8 cellular contexts compared by ENCODE assay signal in the genomic region with DNA sequence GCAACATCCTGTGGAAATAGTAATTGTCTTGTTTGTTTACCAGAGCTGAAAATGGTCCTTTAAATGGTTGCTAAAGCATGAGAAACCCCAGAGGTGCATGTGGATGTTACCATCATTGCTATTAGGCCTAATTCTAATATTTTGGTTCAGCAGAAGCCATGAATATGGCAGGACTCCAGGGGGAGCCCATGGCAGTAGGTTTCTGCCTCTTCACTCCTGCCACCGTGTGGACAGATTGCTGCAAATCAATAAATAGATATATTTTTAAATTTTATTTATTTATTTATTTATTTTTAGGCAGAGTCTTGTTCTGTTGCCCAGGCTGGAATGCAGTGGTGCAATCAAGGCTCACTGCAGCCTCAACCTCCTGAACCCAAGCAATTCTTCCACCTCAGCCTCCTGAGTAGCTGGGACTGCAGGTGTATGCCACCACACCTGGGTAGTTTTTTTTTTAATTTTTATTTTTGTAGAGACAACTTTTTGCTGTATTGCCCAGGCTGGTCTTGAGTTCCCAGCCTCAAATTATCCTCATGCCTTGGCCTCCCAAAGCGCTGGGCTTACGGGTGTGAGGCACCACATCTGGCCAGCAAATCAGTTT. TPM values are rescaled to one million over a fixed set of nuclear protein-coding genes. Genes with fewer than 3 reads are reported as not detected.
DNase-seq lines count a peak whose midpoint lies in the region; ATAC-seq and TF ChIP-seq lines count a peak whose summit lies in the region.

No MANE protein-coding gene starts in this region.

- peak; percentile 84 for TF ChIP-seq CTCF in choroid plexus epithelial cell (conservative IDR thresholded peaks at IDR 0.05; ENCODE audit: low read depth, low read length)
- TF ChIP-seq CTCF in lung (IDR thresholded peaks at IDR 0.05; ENCODE audit: control extremely low read depth, extremely low read depth), result peak; percentile 26

- H3K4me3 ChIP-seq in choroid plexus epithelial cell (ENCODE audit: low read depth, low read length) (no peak overlapping the region), lung (no peak overlapping the region)

- H3K27ac ChIP-seq in lung (ENCODE audit: low read depth in 1 of 2, low read length in 1 of 2) (no peak overlapping the region), substantia nigra (ENCODE audit: low read depth, low read length, poor library complexity, severe bottlenecking) (no peak overlapping the region)

- no peaks in the 10 kb centered on the region for H3K36me3 ChIP-seq in lung (ENCODE audit: control insufficient read depth in 2 of 2, insufficient read depth in 2 of 2, low read length in 2 of 2)

- ATAC-seq in GM19372 (IDR thresholded peaks at IDR 0.05; ENCODE audit: low read depth, unreplicated experiment) (peak; percentile 55), lung (ENCODE audit: insufficient read depth, low FRiP score) (peak; percentile 43)

- H3K27me3 ChIP-seq in lung (ENCODE audit: control insufficient read depth, insufficient read depth), result no peaks in the 10 kb centered on the region

- peak; percentile 54 for DNase-seq in COLO829 (ENCODE audit: low spot score)
- DNase-seq in NCI-H1092 (lab: John Stamatoyannopoulos, UW), result peak; percentile 61
- peak; percentile 32 for DNase-seq in T follicular helper cell (ENCODE audit: low read depth)
- peak; percentile 87 for DNase-seq in choroid plexus epithelial cell (ENCODE audit: low read depth)
- peak; percentile 48 for DNase-seq in lung (ENCODE audit: low spot score)
- DNase-seq in substantia nigra (lab: John Stamatoyannopoulos, UW), result peak in 29 of 49 donors; percentile 7 to 61 (median 28)
- DNase-seq in NCI-H187 (lab: John Stamatoyannopoulos, UW), result no peak

- H3K4me1 ChIP-seq in lung (ENCODE audit: control insufficient read depth in 2 of 2, insufficient read depth in 2 of 2, low read length in 2 of 2), result peaks cover 0 to 2% of the 10 kb centered on the region in 2 donors

- WGBS in lung, 2 donors, result 55 to 61% methylated on average over 3 of the region's 3 CpGs

- H3K9me3 ChIP-seq in lung (ENCODE audit: control insufficient read depth in 2 of 2, insufficient read depth in 1 of 2, low read length in 1 of 2), result peaks cover 0 to 2% of the 10 kb centered on the region in 2 donors

RNA-seq across cellular contexts. Expression of a gene that starts 54.9 kb away (rescaled TPM):
- 10 to 100 TPM in 1 of 2 donors, 1 to 10 TPM in 1; 8.6 to 31.6 TPM for total RNA-seq in lung
- 1 to 10 TPM; 6.6 to 7.8 TPM for polyA plus RNA-seq in lung

Comparison
In these comparisons a context has a peak if more than half of its experiments do, and no peak if none do; other contexts are left out.
1. DNase-seq: peak in COLO829 (single experiment), NCI-H1092 (single experiment), T follicular helper cell (single experiment), choroid plexus epithelial cell (single experiment), lung (single experiment) and substantia nigra (29 of 49); none in NCI-H187 (0 of 2).